8 cellular contexts compared by ENCODE assay signal in genomic region chr2:85583667-85584353, GRCh38. TPM values are rescaled to one million over a fixed set of nuclear protein-coding genes. Genes with fewer than 3 reads are reported as not detected.
DNase-seq lines count a peak whose midpoint lies in the region; ATAC-seq and TF ChIP-seq lines count a peak whose summit lies in the region.

No MANE protein-coding gene starts in this region.

- H3K9me3 ChIP-seq in CD8-positive, alpha-beta memory T cell (ENCODE audit: low read length): no peaks in the 10 kb centered on the region
- H3K9me3 ChIP-seq in liver (ENCODE audit: control insufficient read depth in 4 of 4, low read length in 3 of 4) (no peaks in the 10 kb centered on the region), upper lobe of left lung (no peaks in the 10 kb centered on the region)

- peak in 3 of 5 donors; percentile 15 to 65 (median 39) for DNase-seq in CD8-positive, alpha-beta memory T cell
- peak; percentile 68 for DNase-seq in activated naive CD4-positive, alpha-beta T cell treated with anti-CD3 and anti-CD28 coated beads, Interleukin-2, amount 10 ng/mL, durations not matched to agents 7 days and 5 days
- DNase-seq in upper lobe of left lung (no peak), erythroblast (lab: John Stamatoyannopoulos, UW) (no peak), G401 (ENCODE audit: low spot score) (no peak)

- peak overlapping the region; percentile 67 for H3K27ac ChIP-seq in CD8-positive, alpha-beta memory T cell (ENCODE audit: low read depth, low read length)
- peak overlapping the region; percentile 85 to 89 for H3K27ac ChIP-seq in liver (ENCODE audit: low read depth in 1 of 2, low read length in 2 of 2)
- peak overlapping the region; percentile 89 to 97 (median 96) for H3K27ac ChIP-seq in upper lobe of left lung

- POLR2A ChIA-PET in CD8-positive, alpha-beta memory T cell (lab: Charles Lee): interaction anchor here (0.7 to 2.3 kb wide), 3 partner anchors 12 to 45 kb away, joined by 4 to 8 read pairs (median 6); partner anchors contain the start of genes MAT2A and RNF181

- TF ChIP-seq POLR2A in upper lobe of left lung (IDR thresholded peaks at IDR 0.05) (no peak), erythroblast (IDR thresholded peaks at IDR 0.05; ENCODE audit: low read length) (no peak)

- peaks cover 4% of the 10 kb centered on the region for H3K36me3 ChIP-seq in CD8-positive, alpha-beta memory T cell (ENCODE audit: insufficient read depth, low read length)
- H3K36me3 ChIP-seq in liver (ENCODE audit: control insufficient read depth in 4 of 4, insufficient read depth in 3 of 4, low read depth in 1 of 4, low read length in 3 of 4): peaks cover 0 to 7% (median 2%) of the 10 kb centered on the region in 4 donors
- peaks cover 0 to 20% (median 10%) of the 10 kb centered on the region in 4 donors for H3K36me3 ChIP-seq in upper lobe of left lung

- peak overlapping the region in 1 of 2 donors; percentile 3 for H3K9ac ChIP-seq in liver (ENCODE audit: low read depth in 1 of 2, low read length in 2 of 2)

- ATAC-seq in HG02571 (IDR thresholded peaks at IDR 0.05; ENCODE audit: unreplicated experiment): peak; percentile 64
- no peak for ATAC-seq in upper lobe of left lung (ENCODE audit: low FRiP score in 2 of 2)
- ATAC-seq in HG03139 (IDR thresholded peaks at IDR 0.05; ENCODE audit: unreplicated experiment): no peak

- H3K27me3 Mint-ChIP-seq in CD8-positive, alpha-beta memory T cell: peaks cover 0 to 1% of the 10 kb centered on the region in 2 donors
- no peaks in the 10 kb centered on the region for H3K27me3 Mint-ChIP-seq in activated naive CD4-positive, alpha-beta T cell treated with anti-CD3 and anti-CD28 coated beads, Interleukin-2, amount 10 ng/mL, durations not matched to agents 7 days and 5 days

- peak overlapping the region; percentile 87 to 98 (median 91) for H3K4me3 Mint-ChIP-seq in CD8-positive, alpha-beta memory T cell
- peak overlapping the region; percentile 85 for H3K4me3 Mint-ChIP-seq in activated naive CD4-positive, alpha-beta T cell treated with anti-CD3 and anti-CD28 coated beads, Interleukin-2, amount 10 ng/mL, durations not matched to agents 7 days and 5 days

- no peak for TF ChIP-seq CTCF in liver (IDR thresholded peaks at IDR 0.05; ENCODE audit: low read depth, low read length, missing input control)
- TF ChIP-seq CTCF in upper lobe of left lung (IDR thresholded peaks at IDR 0.05): no peak

- 29% methylated on average over 16 of the region's 16 CpGs for WGBS in liver
- WGBS in upper lobe of left lung, 2 donors: 29 to 49% methylated on average over 6 to 16 of the region's 16 CpGs

- no peak for TF ChIP-seq RAD21 in liver (IDR thresholded peaks at IDR 0.05)

- no peaks in the 10 kb centered on the region for H3K27me3 ChIP-seq in CD8-positive, alpha-beta memory T cell (ENCODE audit: insufficient read depth, low read length, poor library complexity, severe bottlenecking)
- H3K27me3 ChIP-seq in liver (ENCODE audit: control insufficient read depth in 4 of 4, insufficient read depth in 4 of 4, low read length in 3 of 4) (no peaks in the 10 kb centered on the region), upper lobe of left lung (no peaks in the 10 kb centered on the region)

- H3K4me3 ChIP-seq in CD8-positive, alpha-beta memory T cell (ENCODE audit: low read length): peak overlapping the region; percentile 78
- peak overlapping the region; percentile 27 to 71 (median 70) for H3K4me3 ChIP-seq in liver (ENCODE audit: low read depth in 1 of 3, low read length in 3 of 3)
- H3K4me3 ChIP-seq in upper lobe of left lung: peak overlapping the region; percentile 49 to 69 (median 61)

- H3K27ac Mint-ChIP-seq in CD8-positive, alpha-beta memory T cell: peak overlapping the region; percentile 92 to 97 (median 95)
- H3K27ac Mint-ChIP-seq in activated naive CD4-positive, alpha-beta T cell treated with anti-CD3 and anti-CD28 coated beads, Interleukin-2, amount 10 ng/mL, durations not matched to agents 7 days and 5 days: peak overlapping the region; percentile 93

- CTCF ChIA-PET in CD8-positive, alpha-beta memory T cell (lab: Charles Lee): interaction anchor here (0.9 to 1.0 kb wide), 3 partner anchors 11 to 54 kb away, joined by 3 read pairs; partner anchors contain the start of gene RNF181
- CTCF ChIA-PET in activated naive CD4-positive, alpha-beta T cell treated with anti-CD3 and anti-CD28 coated beads, Interleukin-2, amount 10 ng/mL, durations not matched to agents 7 days and 5 days (lab: Charles Lee): interaction anchor here (1.0 kb wide), 1 partner anchor 53 kb away, joined by 3 read pairs; no protein-coding TSS in a partner anchor

- H3K36me3 Mint-ChIP-seq in CD8-positive, alpha-beta memory T cell: peaks cover 6 to 38% (median 6%) of the 10 kb centered on the region in 3 donors
- peaks cover 35% of the 10 kb centered on the region for H3K36me3 Mint-ChIP-seq in activated naive CD4-positive, alpha-beta T cell treated with anti-CD3 and anti-CD28 coated beads, Interleukin-2, amount 10 ng/mL, durations not matched to agents 7 days and 5 days

- no peaks in the 10 kb centered on the region for H3K9me3 Mint-ChIP-seq in CD8-positive, alpha-beta memory T cell
- no peaks in the 10 kb centered on the region for H3K9me3 Mint-ChIP-seq in activated naive CD4-positive, alpha-beta T cell treated with anti-CD3 and anti-CD28 coated beads, Interleukin-2, amount 10 ng/mL, durations not matched to agents 7 days and 5 days

- in situ Hi-C loops in G401 (cut with HindIII; ENCODE audit: low sequenced_read_pairs): no loop called here

- H3K4me1 ChIP-seq in CD8-positive, alpha-beta memory T cell (ENCODE audit: insufficient read depth, low read length): peaks cover 57% of the 10 kb centered on the region
- H3K4me1 ChIP-seq in liver (ENCODE audit: control insufficient read depth in 4 of 4, insufficient read depth in 4 of 4, low read length in 3 of 4) (peaks cover 12 to 34% (median 22%) of the 10 kb centered on the region in 4 donors), upper lobe of left lung (peaks cover 78 to 93% (median 91%) of the 10 kb centered on the region in 4 donors)

- H3K4me1 Mint-ChIP-seq in CD8-positive, alpha-beta memory T cell: peaks cover 52 to 70% (median 53%) of the 10 kb centered on the region in 3 donors
- peaks cover 74% of the 10 kb centered on the region for H3K4me1 Mint-ChIP-seq in activated naive CD4-positive, alpha-beta T cell treated with anti-CD3 and anti-CD28 coated beads, Interleukin-2, amount 10 ng/mL, durations not matched to agents 7 days and 5 days

- TF ChIP-seq EP300 in upper lobe of left lung (IDR thresholded peaks at IDR 0.05): no peak

TF ChIP-seq in liver, 16 proteins besides CTCF, POLR2A, EP300 and RAD21 (continues in another document):
- peak; percentile 51 for TF ChIP-seq SP1 (IDR thresholded peaks at IDR 0.05)
- peak; percentile 24 to 26 for TF ChIP-seq HNF4A (conservative IDR thresholded peaks at IDR 0.05)
- TF ChIP-seq EGR1 (IDR thresholded peaks at IDR 0.05; ENCODE audit: low read depth in 2 of 2): no peak
- no peak for TF ChIP-seq JUND (IDR thresholded peaks at IDR 0.05)
- TF ChIP-seq TAF1 (conservative IDR thresholded peaks at IDR 0.05): no peak
- no peak for TF ChIP-seq FOXA2 (IDR thresholded peaks at IDR 0.05)

RNA-seq across cellular contexts. Expression of gene VAMP5, which starts 0.4 kb away (rescaled TPM):
- total RNA-seq in CD8-positive, alpha-beta memory T cell: 10 to 100 TPM; 26.4 to 28.0 TPM
- 151 TPM for polyA plus RNA-seq in CD8-positive, alpha-beta memory T cell
- total RNA-seq in liver: 10 to 100 TPM in 1 of 2 donors, 1 to 10 TPM in 1; 9.7 to 11.3 TPM
- polyA plus RNA-seq in liver: 10 to 100 TPM; 69.1 to 74.6 TPM
- 100 to 1,000 TPM in 1 of 6 donors, 10 to 100 TPM in 5; 20.5 to 105 (median 44.0) TPM for total RNA-seq in upper lobe of left lung
- total RNA-seq in G401 (2014; rRNA removed; shearing (Covaris generic)): 0.85 and 1.9 TPM in 2 replicates

RNA-seq across cellular contexts. Expression of gene VAMP8, which starts 6.4 kb away (rescaled TPM):
- 10 to 100 TPM; 94.4 to 95.4 TPM for total RNA-seq in CD8-positive, alpha-beta memory T cell
- polyA plus RNA-seq in CD8-positive, alpha-beta memory T cell: 355 TPM
- total RNA-seq in liver: 10 to 100 TPM; 29.2 to 50.8 TPM
- 100 to 1,000 TPM; 108 to 140 TPM for polyA plus RNA-seq in liver
- total RNA-seq in upper lobe of left lung: 100 to 1,000 TPM in 4 of 6 donors, 10 to 100 TPM in 2; 62.8 to 289 (median 154) TPM
- total RNA-seq in G401 (2014; rRNA removed; shearing (Covaris generic)): 69.9 and 73.2 TPM in 2 replicates

RNA-seq across cellular contexts. Expression of gene RNF181, which starts 11.7 kb away (rescaled TPM):
- total RNA-seq in CD8-positive, alpha-beta memory T cell: 10 to 100 TPM; 88.2 to 95.1 TPM
- 181 TPM for polyA plus RNA-seq in CD8-positive, alpha-beta memory T cell
- total RNA-seq in liver (100 to 1,000 TPM; 101 to 108 TPM), upper lobe of left lung (100 to 1,000 TPM in 4 of 6 donors, 10 to 100 TPM in 2; 81.7 to 164 (median 108) TPM)
- polyA plus RNA-seq in liver: 100 to 1,000 TPM; 120 to 195 TPM
- 130 and 155 TPM in 2 replicates for total RNA-seq in G401 (2014; rRNA removed; shearing (Covaris generic))

RNA-seq across cellular contexts. Expression of gene TMEM150A, which starts 18.7 kb away (rescaled TPM):
- 1 to 10 TPM; 6.3 to 7.6 TPM for total RNA-seq in CD8-positive, alpha-beta memory T cell
- 13.2 TPM for polyA plus RNA-seq in CD8-positive, alpha-beta memory T cell
- total RNA-seq in liver (10 to 100 TPM; 13.1 to 18.5 TPM), upper lobe of left lung (10 to 100 TPM; 18.9 to 45.8 (median 32.0) TPM)
- 10 to 100 TPM; 30.7 to 32.5 TPM for polyA plus RNA-seq in liver
- 20.3 and 20.7 TPM in 2 replicates for total RNA-seq in G401 (2014; rRNA removed; shearing (Covaris generic))

RNA-seq across cellular contexts. Expression of gene GGCX, which starts 22.5 kb away (rescaled TPM):
- total RNA-seq in CD8-positive, alpha-beta memory T cell: 10 to 100 TPM; 22.3 to 23.3 TPM
- 15.7 TPM for polyA plus RNA-seq in CD8-positive, alpha-beta memory T cell
- total RNA-seq in liver: 100 to 1,000 TPM in 1 of 2 donors, 10 to 100 TPM in 1; 77.5 to 189 TPM
- 100 to 1,000 TPM in 1 of 2 donors, 10 to 100 TPM in 1; 67.3 to 103 TPM for polyA plus RNA-seq in liver
- total RNA-seq in upper lobe of left lung: 10 to 100 TPM; 21.2 to 70.6 (median 38.0) TPM
- 27.0 and 28.4 TPM in 2 replicates for total RNA-seq in G401 (2014; rRNA removed; shearing (Covaris generic))

Comparison
In these comparisons a context has a peak if more than half of its experiments do, and no peak if none do; other contexts are left out.
1. DNase-seq: peak in CD8-positive, alpha-beta memory T cell (3 of 5) and activated naive CD4-positive, alpha-beta T cell treated with anti-CD3 and anti-CD28 coated beads, Interleukin-2, amount 10 ng/mL, durations not matched to agents 7 days and 5 days (single experiment); none in upper lobe of left lung (0 of 2), erythroblast (0 of 2) and G401 (single experiment).
2. Peak in every context shown above with its lines, with median percentiles within 50 percentile points of each other: H3K27ac ChIP-seq and H3K4me3 ChIP-seq.